ENCODE assay signal across 22 cellular contexts in the genomic region with DNA sequence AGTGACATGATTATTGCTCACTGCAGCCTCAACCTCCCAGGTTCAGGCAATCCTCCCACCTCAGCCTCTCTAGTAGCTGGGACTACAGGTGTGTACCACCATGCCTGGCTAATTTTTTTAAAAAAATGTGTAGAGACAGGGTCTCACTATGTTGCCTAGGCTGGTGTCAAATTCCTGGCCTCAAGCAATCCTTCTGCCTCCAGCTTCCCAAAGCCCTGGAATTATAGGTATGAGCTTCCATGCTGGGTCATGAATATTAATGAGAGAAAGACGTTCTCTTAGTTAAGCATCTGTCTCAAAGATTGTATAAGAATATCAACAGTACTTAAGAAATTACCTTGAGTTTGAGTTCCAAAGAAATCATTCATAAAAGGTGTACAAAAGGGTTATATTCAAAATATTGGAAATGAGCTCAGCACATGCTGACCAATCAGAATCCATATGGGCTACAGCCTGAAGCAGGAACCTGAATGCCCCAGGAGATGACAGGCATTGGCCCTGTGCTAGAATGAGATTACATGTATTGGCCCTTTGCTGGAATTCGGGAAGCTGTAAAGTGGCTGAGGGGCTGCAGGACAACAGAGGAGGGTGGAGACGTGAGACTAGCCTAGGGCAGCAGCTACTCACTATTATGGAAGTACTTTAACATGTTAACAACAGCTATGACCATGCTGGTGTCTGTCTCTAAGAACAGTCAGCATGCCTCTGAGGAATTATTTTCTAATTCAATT.
"Had no signal": no experiment of that assay in that cellular context is flagged by ENCODE, and none has a peak within 500 bp of the region (broad histone marks: within the 10 kb centered on the region; RNA-seq: fewer than 3 reads in every experiment).

No MANE protein-coding gene starts in this region.

- H3K36me3 ChIP-seq: brain microvascular endothelial cell, cardiac muscle cell had no signal

- H3K4me2 ChIP-seq: KMS-11, PC-9 had no signal

- DNase-seq: activated CD4-positive, alpha-beta memory T cell treated with anti-CD3 and anti-CD28 coated beads for 36 hours; activated CD4-positive, alpha-beta T cell treated with anti-CD3 and anti-CD28 coated beads, Interleukin-2, amount 10 ng/mL, durations not matched to agents 7 days and 5 days; activated CD4-positive, CD25-positive, alpha-beta regulatory T cell; activated CD8-positive, alpha-beta memory T cell treated with anti-CD3 and anti-CD28 coated beads for 24 hours; activated effector memory CD4-positive, alpha-beta T cell treated with anti-CD3 and anti-CD28 coated beads, Interleukin-2, amount 50 U/mL, for 16 hours; activated naive CD4-positive, alpha-beta T cell treated with anti-CD3 and anti-CD28 coated beads, Interleukin-2, amount 10 ng/mL, durations not matched to agents 7 days and 5 days; activated naive CD8-positive, alpha-beta T cell treated with anti-CD3 and anti-CD28 coated beads for 36 hours; activated T-cell treated with anti-CD3 and anti-CD28 coated beads, Interleukin-2, amount 50 U/mL, for 4 hours; brain microvascular endothelial cell; NCI-H1092; NCI-H1436; NCI-H1694 treated with DMSO at 0.1 percent for 48 hours; NCI-H2081; NCI-H510A treated with DMSO at 0.1 percent for 48 hours; NCI-H69; NK-92 treated with Interleukin-12 subunit alpha and Interleukin-12 subunit beta, amount 100 ng/mL, for 24 hours; PC-9; SHP77 treated with DMSO at 0.1 percent for 48 hours; T-helper 17 cell; T-helper 9 cell had no signal

- H3K9ac ChIP-seq: KMS-11 had no signal

- H3K27me3 ChIP-seq: brain microvascular endothelial cell, cardiac muscle cell had no signal

- H3K4me3 ChIP-seq: cardiac muscle cell, PC-9 had no signal

- H3K27ac ChIP-seq: brain microvascular endothelial cell, cardiac muscle cell, KMS-11, PC-9 had no signal

- H2AFZ ChIP-seq: PC-9 had no signal
